ENCODE assay signal across 8 cellular contexts in genomic region chr1:155910621-155911121, GRCh38. TPM values are rescaled to one million over a fixed set of nuclear protein-coding genes. Genes with fewer than 3 reads are reported as not detected.
DNase-seq lines count a peak whose midpoint lies in the region; ATAC-seq and TF ChIP-seq lines count a peak whose summit lies in the region.

No MANE protein-coding gene starts in this region.

- peak overlapping the region; percentile 82 for H3K4me3 Mint-ChIP-seq in stimulated activated naive CD8-positive, alpha-beta T cell treated with anti-CD3 and anti-CD28 coated beads, Interleukin-15, Interleukin-2, amounts not matched to agents 100 ng/mL and 50 ng/mL, for 24 hours

- peak overlapping the region; percentile 52 to 86 for H3K9ac ChIP-seq in colonic mucosa (ENCODE audit: low read depth in 2 of 2, low read length in 2 of 2)

- DNase-seq in NCI-H2081 (lab: John Stamatoyannopoulos, UW): peak; percentile 51 to 53
- no peak for DNase-seq in NCI-H2081 treated with DMSO at 0.1 percent for 48 hours (lab: John Stamatoyannopoulos, UW)
- peak; percentile 16 for DNase-seq in RWPE1 (ENCODE audit: low spot score)
- DNase-seq in colonic mucosa: peak; percentile 29
- DNase-seq in left lobe of liver (ENCODE audit: low spot score): peak; percentile 48
- no peak for DNase-seq in NCI-H128 (lab: John Stamatoyannopoulos, UW; ENCODE audit: unreplicated experiment)

- intact Hi-C loops in colonic mucosa (cut with DNase I): no loop called here

- H3K27ac ChIP-seq in RWPE1: peak overlapping the region; percentile 90
- peak overlapping the region; percentile 91 for H3K27ac ChIP-seq in colonic mucosa

- H3K36me3 Mint-ChIP-seq in stimulated activated naive CD8-positive, alpha-beta T cell treated with anti-CD3 and anti-CD28 coated beads, Interleukin-15, Interleukin-2, amounts not matched to agents 100 ng/mL and 50 ng/mL, for 24 hours (ENCODE audit: low read depth): peaks cover 71% of the 10 kb centered on the region

- ATAC-seq in HG02885 (IDR thresholded peaks at IDR 0.05; ENCODE audit: poor library complexity, unreplicated experiment) (peak; percentile 23), left lobe of liver (peak; percentile 47)

- CTCF ChIA-PET in RWPE1 (lab: Yijun Ruan, JAX): interaction anchor here (0.5 kb wide), 1 partner anchor 27 kb away, joined by 4 read pairs; no protein-coding TSS in a partner anchor

- H3K27ac Mint-ChIP-seq in stimulated activated naive CD8-positive, alpha-beta T cell treated with anti-CD3 and anti-CD28 coated beads, Interleukin-15, Interleukin-2, amounts not matched to agents 100 ng/mL and 50 ng/mL, for 24 hours: peak overlapping the region; percentile 94

- peaks cover 26% of the 10 kb centered on the region for H3K4me1 Mint-ChIP-seq in stimulated activated naive CD8-positive, alpha-beta T cell treated with anti-CD3 and anti-CD28 coated beads, Interleukin-15, Interleukin-2, amounts not matched to agents 100 ng/mL and 50 ng/mL, for 24 hours (ENCODE audit: low read depth)

- no peaks in the 10 kb centered on the region for H3K27me3 Mint-ChIP-seq in stimulated activated naive CD8-positive, alpha-beta T cell treated with anti-CD3 and anti-CD28 coated beads, Interleukin-15, Interleukin-2, amounts not matched to agents 100 ng/mL and 50 ng/mL, for 24 hours

- peak overlapping the region; percentile 66 for H3K4me3 ChIP-seq in colonic mucosa

- TF ChIP-seq CTCF in RWPE1 (conservative IDR thresholded peaks at IDR 0.05; ENCODE audit: low read depth) (no peak), colonic mucosa (IDR thresholded peaks at IDR 0.05) (no peak)

- no peaks in the 10 kb centered on the region for H3K9me3 ChIP-seq in colonic mucosa

- POLR2A ChIA-PET in RWPE1 (lab: Yijun Ruan, JAX; ENCODE audit: low non-redundant PET): no interaction called here

- H3K27me3 ChIP-seq in colonic mucosa: no peaks in the 10 kb centered on the region

- H3K9me3 Mint-ChIP-seq in stimulated activated naive CD8-positive, alpha-beta T cell treated with anti-CD3 and anti-CD28 coated beads, Interleukin-15, Interleukin-2, amounts not matched to agents 100 ng/mL and 50 ng/mL, for 24 hours: no peaks in the 10 kb centered on the region

- H3K36me3 ChIP-seq in colonic mucosa: peaks cover 13% of the 10 kb centered on the region

- no peaks in the 10 kb centered on the region for H3K4me1 ChIP-seq in colonic mucosa

RNA-seq across cellular contexts. Expression of gene RIT1, which starts 0.5 kb away (rescaled TPM):
- total RNA-seq in colonic mucosa (10 to 100 TPM; 14.6 to 51.7 TPM), left lobe of liver (7.2 TPM)

RNA-seq across cellular contexts. Expression of gene KHDC4, which starts 23.5 kb away (rescaled TPM):
- 10 to 100 TPM; 42.5 to 56.0 TPM for total RNA-seq in colonic mucosa
- total RNA-seq in left lobe of liver: 18.5 TPM

RNA-seq across cellular contexts. Expression of gene RXFP4, which starts 30.8 kb away (rescaled TPM):
- total RNA-seq in colonic mucosa (1 to 10 TPM; 4.2 to 4.6 TPM), left lobe of liver (not detected)

RNA-seq across cellular contexts. Expression of gene SYT11, which starts 51.3 kb away (rescaled TPM):
- total RNA-seq in colonic mucosa: 1 to 10 TPM; 1.2 to 4.6 TPM
- 0.58 TPM for total RNA-seq in left lobe of liver

RNA-seq across cellular contexts. Expression of gene GON4L, which starts 53.7 kb away (rescaled TPM):
- total RNA-seq in colonic mucosa: 10 to 100 TPM; 33.3 to 34.7 TPM
- total RNA-seq in left lobe of liver: 19.9 TPM

Comparison
In these comparisons a context has a peak if more than half of its experiments do, and no peak if none do; other contexts are left out.
1. DNase-seq: peak in NCI-H2081 (2 of 2), RWPE1 (single experiment), colonic mucosa (single experiment) and left lobe of liver (single experiment); none in NCI-H2081 treated with DMSO at 0.1 percent for 48 hours (single experiment) and NCI-H128 (single experiment).